Comparison of ENCODE assay signal across 10 cellular contexts in genomic region chrX:95716841-95717240, GRCh38.
"Had no signal": no experiment of that assay in that cellular context is flagged by ENCODE, and none has a peak within 500 bp of the region (broad histone marks: within the 10 kb centered on the region; RNA-seq: fewer than 3 reads in every experiment).

No MANE protein-coding gene starts in this region.

- H2AFZ ChIP-seq: GM23248, GM23338 had no signal

- FAIRE-seq: H1, H54 had no signal

- H3K9ac ChIP-seq: GM23248 had no signal

- H3K36me3 ChIP-seq: HAP-1 had no signal

- H3K9me3 Mint-ChIP-seq: GM23338 had no signal

- H3K4me2 ChIP-seq: GM23338 had no signal

- H3K27ac ChIP-seq: GM23248 had no signal

- H3K27ac Mint-ChIP-seq: GM23338, HFFc6 had no signal

- H3K4me3 Mint-ChIP-seq: GM23338, H9, HFFc6 had no signal

- DNase-seq: GM23248, GOT3, H7, H9, HCEC 1CT, HFFc6 had no signal

- H3K4me3 ChIP-seq: GM23248, GM23338, HAP-1 had no signal
